Comparison of ENCODE assay signal across 14 cellular contexts in genomic region chr2:72827999-72828646, GRCh38. TPM values are rescaled to one million over a fixed set of nuclear protein-coding genes. Genes with fewer than 3 reads are reported as not detected.
A peak's percentile ranks its signal among the peaks of the same experiment; 100 is the strongest.
DNase-seq lines count a peak whose midpoint lies in the region; ATAC-seq and TF ChIP-seq lines count a peak whose summit lies in the region.
"Had no signal": no experiment of that assay in that cellular context is flagged by ENCODE, and none has a peak within 500 bp of the region (broad histone marks: within the 10 kb centered on the region; RNA-seq: fewer than 3 reads in every experiment).

No MANE protein-coding gene starts in this region.

- WGBS in GM23248 (ENCODE audit: low coverage in 1 of 2, low lambda C conversion rate in 2 of 2, missing lambda C conversion rate in 2 of 2), 2 experiments = 37 to 42% methylated on average over 5 of the region's 5 CpGs
- WGBS in esophagus squamous epithelium, 2 donors = 32 to 34% methylated on average over 5 of the region's 5 CpGs

- H3K27me3 ChIP-seq in GM23248 (replicated peaks; ENCODE audit: insufficient read depth) (peaks cover 3% of the 10 kb centered on the region; the same call in 1 of the 2 replicates), PC-3 (ENCODE audit: low read length) (no peaks in the 10 kb centered on the region), esophagus squamous epithelium (no peaks in the 10 kb centered on the region)
- H3K27me3 ChIP-seq: cardiac muscle cell had no signal

- DNase-seq in GM23248 (peak; percentile 28), PC-3 (peak; percentile 92), esophagus squamous epithelium (lab: John Stamatoyannopoulos, UW) (no peak), T-helper 17 cell (no peak)
- DNase-seq: activated T-cell treated with anti-CD3 and anti-CD28 coated beads, Interleukin-2, amount 50 U/mL, for 4 hours; left ventricle myocardium inferior; NCI-H187; nucleus accumbens had no signal

- ATAC-seq in PC-3 = peak; percentile 28
- ATAC-seq in HG03039 (IDR thresholded peaks at IDR 0.05; ENCODE audit: unreplicated experiment) = no peak
- no peak for ATAC-seq in T-helper 17 cell
- no peak for ATAC-seq in GM21717 (IDR thresholded peaks at IDR 0.05; ENCODE audit: unreplicated experiment)
- ATAC-seq: activated T-cell treated with anti-CD3 and anti-CD28 coated beads, Interleukin-2, amount 50 U/mL, for 4 hours; gastroesophageal sphincter had no signal

- POLR2A ChIA-PET in PC-3 (lab: Charles Lee; ENCODE audit: unreplicated experiment) = no interaction called here

- H3K27ac ChIP-seq in GM23248 (no peak overlapping the region), PC-3 (ENCODE audit: low read length) (peak overlapping the region; percentile 64), esophagus squamous epithelium (peak overlapping the region; percentile 32 to 79 (median 74)), skin epidermis (peak overlapping the region in 14 of 21 experiments; percentile 1 to 82 (median 66))
- H3K27ac ChIP-seq: cardiac muscle cell, gastroesophageal sphincter, left ventricle myocardium inferior had no signal

- in situ Hi-C loops in GM23248 (cut with MboI) = no loop called here

- H3K9me3 ChIP-seq in GM23248 (ENCODE audit: low read depth) = no peaks in the 10 kb centered on the region
- no peaks in the 10 kb centered on the region for H3K9me3 ChIP-seq in PC-3 (ENCODE audit: low read length)
- H3K9me3 ChIP-seq in esophagus squamous epithelium = no peaks in the 10 kb centered on the region
- no peaks in the 10 kb centered on the region for H3K9me3 ChIP-seq in T-helper 17 cell (ENCODE audit: control insufficient read depth, low read length, poor library complexity, severe bottlenecking)
- H3K9me3 ChIP-seq: gastroesophageal sphincter, left ventricle myocardium inferior had no signal

- peaks cover 6% of the 10 kb centered on the region for H3K36me3 Mint-ChIP-seq in T-helper 17 cell (ENCODE audit: low read depth)

- H3K4me1 ChIP-seq in GM23248 (ENCODE audit: insufficient read depth) (peaks cover 22% of the 10 kb centered on the region), PC-3 (ENCODE audit: insufficient read depth, low read length) (peaks cover 45% of the 10 kb centered on the region), esophagus squamous epithelium (peaks cover 19 to 56% (median 34%) of the 10 kb centered on the region in 3 donors)

- H3K79me2 ChIP-seq in GM23248 (ENCODE audit: insufficient read depth) (peaks cover 19% of the 10 kb centered on the region), PC-3 (ENCODE audit: low read length) (peaks cover 23% of the 10 kb centered on the region)

- CTCF ChIA-PET in PC-3 (lab: Charles Lee) = no interaction called here

- no peak overlapping the region for H3K27ac Mint-ChIP-seq in T-helper 17 cell

- H3K27me3 Mint-ChIP-seq in T-helper 17 cell = peaks cover 11% of the 10 kb centered on the region

- H2AFZ ChIP-seq in GM23248 (no peak overlapping the region), PC-3 (ENCODE audit: low read length) (peak overlapping the region; percentile 48; the same call in 1 of the 2 replicates)

- H3K9me2 ChIP-seq in GM23248 (ENCODE audit: insufficient read depth) (no peaks in the 10 kb centered on the region), PC-3 (replicated peaks; ENCODE audit: low read length) (no peaks in the 10 kb centered on the region)

- BruUV-seq in PC-3 (replicated peaks; lab: Mats Ljungman, UMichigan) = no TSS peak

- H3K36me3 ChIP-seq in GM23248 (ENCODE audit: low read depth) = no peaks in the 10 kb centered on the region
- H3K36me3 ChIP-seq in PC-3 (ENCODE audit: low read depth, low read length) = no peaks in the 10 kb centered on the region
- H3K36me3 ChIP-seq in esophagus squamous epithelium = no peaks in the 10 kb centered on the region
- H3K36me3 ChIP-seq: cardiac muscle cell, gastroesophageal sphincter, left ventricle myocardium inferior had no signal

- H3K4me2 ChIP-seq in GM23248 (ENCODE audit: unreplicated experiment) (peak overlapping the region; percentile 10), PC-3 (ENCODE audit: low read length) (peak overlapping the region; percentile 76)

- H4K20me1 ChIP-seq in GM23248 (ENCODE audit: insufficient read depth) = no peaks in the 10 kb centered on the region
- H4K20me1 ChIP-seq in PC-3 (ENCODE audit: low read length) = no peaks in the 10 kb centered on the region

- TF ChIP-seq CTCF in PC-3 (conservative IDR thresholded peaks at IDR 0.05; ENCODE audit: low read depth, low read length) (no peak), esophagus squamous epithelium (IDR thresholded peaks at IDR 0.05) (no peak)

- no peak overlapping the region for H3K9ac ChIP-seq in GM23248
- no peak overlapping the region for H3K9ac ChIP-seq in PC-3 (ENCODE audit: low read length)

- H3F3A ChIP-seq in GM23248 (ENCODE audit: insufficient read depth) = peaks cover 16% of the 10 kb centered on the region; the same call in 1 of the 2 replicates
- no peaks in the 10 kb centered on the region for H3F3A ChIP-seq in PC-3 (ENCODE audit: low read length, unreplicated experiment)

- intact Hi-C loops in PC-3 (cut with micrococcal nuclease) (no loop called here), esophagus squamous epithelium (cut with DNase I) (no loop called here)

- no peak overlapping the region for H3K4me3 Mint-ChIP-seq in T-helper 17 cell
- H3K4me3 Mint-ChIP-seq: activated T-cell treated with anti-CD3 and anti-CD28 coated beads, Interleukin-2, amount 50 U/mL, for 4 hours had no signal

- TF ChIP-seq POLR2A in esophagus squamous epithelium (IDR thresholded peaks at IDR 0.05) = no peak

- no peak overlapping the region for H3K4me3 ChIP-seq in GM23248
- H3K4me3 ChIP-seq in PC-3 (ENCODE audit: low read length) = 0 out of 2 replicates have a peak overlapping the region, but pooled peaks have one; percentile 37
- no peak overlapping the region for H3K4me3 ChIP-seq in esophagus squamous epithelium
- no peak overlapping the region for H3K4me3 ChIP-seq in skin epidermis
- H3K4me3 ChIP-seq: cardiac muscle cell, gastroesophageal sphincter, left ventricle myocardium inferior had no signal

- peaks cover 27% of the 10 kb centered on the region for H3K4me1 Mint-ChIP-seq in T-helper 17 cell

RNA-seq across cellular contexts. Expression of gene EXOC6B, which starts 2.3 kb away (rescaled TPM):
- 18.3 and 20.7 TPM in 2 replicates for total RNA-seq in GM23248 (2014; rRNA removed; shearing (Covaris generic))
- polyA plus RNA-seq in GM23248 (2016; fragmentation: Nextera tagmentation; extraction: Ambion mirVana) = 8.9 and 9.0 TPM in 2 replicates
- total RNA-seq in PC-3 (2014; rRNA removed) (13.9 and 28.0 TPM in 2 replicates), esophagus squamous epithelium (10 to 100 TPM; 21.0 to 57.7 (median 36.1) TPM), T-helper 17 cell (10 to 100 TPM; 14.6 to 17.3 TPM)

RNA-seq across cellular contexts. Expression of gene SPR, which starts 59.1 kb away (rescaled TPM):
- total RNA-seq in GM23248 (2014; rRNA removed; shearing (Covaris generic)) = 21.1 and 39.0 TPM in 2 replicates
- polyA plus RNA-seq in GM23248 (2016; fragmentation: Nextera tagmentation; extraction: Ambion mirVana) = 17.1 and 19.6 TPM in 2 replicates
- total RNA-seq in PC-3 (2014; rRNA removed) = 69.4 and 88.6 TPM in 2 replicates
- 10 to 100 TPM; 16.6 to 30.9 (median 22.8) TPM for total RNA-seq in esophagus squamous epithelium
- 1 to 10 TPM in 1 of 2 donors, under 1 TPM in 1; 0.60 to 1.1 TPM for total RNA-seq in T-helper 17 cell
- total RNA-seq: OCI-LY7 had no signal

Comparison
In these comparisons a context has a peak if more than half of its experiments do, and no peak if none do; other contexts are left out.
1. DNase-seq: peak in GM23248 (single experiment) and PC-3 (single experiment); none in esophagus squamous epithelium (single experiment) and T-helper 17 cell (0 of 3).
2. RNA of gene SPR, which starts 59.1 kb away (total RNA-seq): 69.4 to 88.6 TPM in PC-3, 16.6 to 30.9 TPM in esophagus squamous epithelium and 21.1 to 39.0 TPM in GM23248; 0.60 to 1.1 TPM in T-helper 17 cell; every median in the first group is over 4 times any median in the second.